In genomic region chr14:64501326-64502171, GRCh38 we compare ENCODE assay signal across 8 cellular contexts. TPM values are rescaled to one million over a fixed set of nuclear protein-coding genes. Genes with fewer than 3 reads are reported as not detected.
DNase-seq lines count a peak whose midpoint lies in the region; ATAC-seq and TF ChIP-seq lines count a peak whose summit lies in the region.

No MANE protein-coding gene starts in this region.

- peak; percentile 28 to 54 for TF ChIP-seq POLR2A in gastroesophageal sphincter (IDR thresholded peaks at IDR 0.05)

- H3K4me1 ChIP-seq in gastroesophageal sphincter (peaks cover 3 to 46% (median 21%) of the 10 kb centered on the region in 3 donors), rectal smooth muscle tissue (ENCODE audit: control insufficient read depth, insufficient read depth, low read length) (peaks cover 18% of the 10 kb centered on the region)

- 37 to 44% methylated on average over 6 of the region's 8 CpGs for WGBS in gastroesophageal sphincter (ENCODE audit: low coverage in 1 of 2), 2 donors

- intact Hi-C loops in activated CD8-positive, alpha-beta T cell treated with anti-CD3 and anti-CD28 coated beads for 36 hours (cut with micrococcal nuclease): no loop called here

- H3K9me3 Mint-ChIP-seq in activated CD8-positive, alpha-beta T cell treated with anti-CD3 and anti-CD28 coated beads for 36 hours: no peaks in the 10 kb centered on the region
- H3K9me3 Mint-ChIP-seq in endothelial cell (ENCODE audit: unreplicated experiment): no peaks in the 10 kb centered on the region

- no peak for ATAC-seq in activated CD8-positive, alpha-beta T cell treated with anti-CD3 and anti-CD28 coated beads for 36 hours
- ATAC-seq in gastroesophageal sphincter: peak; percentile 37
- no peak for ATAC-seq in HG03135 (IDR thresholded peaks at IDR 0.05; ENCODE audit: unreplicated experiment)
- ATAC-seq in HG03175 (IDR thresholded peaks at IDR 0.05; ENCODE audit: unreplicated experiment): no peak

- peaks cover 0 to 5% of the 10 kb centered on the region in 2 donors for H3K36me3 ChIP-seq in gastroesophageal sphincter
- H3K36me3 ChIP-seq in rectal smooth muscle tissue (ENCODE audit: control insufficient read depth, insufficient read depth, low read length): no peaks in the 10 kb centered on the region

- H3K36me3 Mint-ChIP-seq in activated CD8-positive, alpha-beta T cell treated with anti-CD3 and anti-CD28 coated beads for 36 hours (ENCODE audit: low read depth): peaks cover 61% of the 10 kb centered on the region
- H3K36me3 Mint-ChIP-seq in endothelial cell (ENCODE audit: low read depth, unreplicated experiment): peaks cover 10% of the 10 kb centered on the region

- H3K4me3 Mint-ChIP-seq in activated CD8-positive, alpha-beta T cell treated with anti-CD3 and anti-CD28 coated beads for 36 hours: peak overlapping the region; percentile 79
- no peak overlapping the region for H3K4me3 Mint-ChIP-seq in endothelial cell (ENCODE audit: unreplicated experiment)

- H3K9ac ChIP-seq in rectal smooth muscle tissue (ENCODE audit: low read length): peak overlapping the region; percentile 36

- no peak for TF ChIP-seq CTCF in activated CD8-positive, alpha-beta T cell treated with anti-CD3 and anti-CD28 coated beads for 36 hours (IDR thresholded peaks at IDR 0.05)
- TF ChIP-seq CTCF in gastroesophageal sphincter (IDR thresholded peaks at IDR 0.05): peak in 3 of 4 experiments; percentile 7 to 45 (median 41)
- TF ChIP-seq CTCF in endothelial cell (IDR thresholded peaks at IDR 0.05; ENCODE audit: unreplicated experiment): no peak

- POLR2A ChIA-PET in activated CD8-positive, alpha-beta T cell treated with anti-CD3 and anti-CD28 coated beads for 36 hours (lab: Charles Lee): interaction anchor here (0.8 to 1.8 kb wide), 8 partner anchors 9 to 114 kb away, joined by 3 to 8 read pairs (median 4); partner anchors contain the start of gene MTHFD1

- CTCF ChIA-PET in activated CD8-positive, alpha-beta T cell treated with anti-CD3 and anti-CD28 coated beads for 36 hours (lab: Charles Lee): interaction anchor here (0.9 to 3.1 kb wide), 12 partner anchors 9 to 135 kb away, joined by 3 to 23 read pairs (median 4); no protein-coding TSS in a partner anchor

- H3K27ac Mint-ChIP-seq in activated CD8-positive, alpha-beta T cell treated with anti-CD3 and anti-CD28 coated beads for 36 hours: peak overlapping the region; percentile 97
- no peak overlapping the region for H3K27ac Mint-ChIP-seq in endothelial cell (ENCODE audit: unreplicated experiment)

- peak; percentile 12 for DNase-seq in COR-L47 (lab: John Stamatoyannopoulos, UW)
- peak; percentile 52 for DNase-seq in HuH-7 (ENCODE audit: low spot score)
- DNase-seq in activated CD8-positive, alpha-beta T cell treated with anti-CD3 and anti-CD28 coated beads for 36 hours: no peak
- DNase-seq in endothelial cell (ENCODE audit: low spot score): no peak

- H3K27me3 ChIP-seq in gastroesophageal sphincter (no peaks in the 10 kb centered on the region), rectal smooth muscle tissue (ENCODE audit: control insufficient read depth, insufficient read depth, low read length) (no peaks in the 10 kb centered on the region)

- TF ChIP-seq EP300 in gastroesophageal sphincter (IDR thresholded peaks at IDR 0.05): no peak

- H3K4me1 Mint-ChIP-seq in activated CD8-positive, alpha-beta T cell treated with anti-CD3 and anti-CD28 coated beads for 36 hours (ENCODE audit: low read depth): peaks cover 29% of the 10 kb centered on the region
- H3K4me1 Mint-ChIP-seq in endothelial cell (ENCODE audit: unreplicated experiment): peaks cover 26% of the 10 kb centered on the region

- H3K9me3 ChIP-seq in gastroesophageal sphincter: no peaks in the 10 kb centered on the region

- H3K27me3 Mint-ChIP-seq in activated CD8-positive, alpha-beta T cell treated with anti-CD3 and anti-CD28 coated beads for 36 hours: no peaks in the 10 kb centered on the region
- peaks cover 15% of the 10 kb centered on the region for H3K27me3 Mint-ChIP-seq in endothelial cell (ENCODE audit: unreplicated experiment)

- H3K27ac ChIP-seq in gastroesophageal sphincter (peak overlapping the region; percentile 96 to 99 (median 98)), rectal smooth muscle tissue (ENCODE audit: low read depth, low read length) (peak overlapping the region; percentile 99)

- H3K4me3 ChIP-seq in gastroesophageal sphincter: peak overlapping the region in 1 of 2 donors; percentile 87
- H3K4me3 ChIP-seq in rectal smooth muscle tissue (ENCODE audit: low read length): peak overlapping the region; percentile 97

RNA-seq across cellular contexts. Expression of gene ZBTB25, which starts 2.1 kb away (rescaled TPM):
- total RNA-seq in activated CD8-positive, alpha-beta T cell treated with anti-CD3 and anti-CD28 coated beads for 36 hours: 10 to 100 TPM; 58.6 to 58.8 TPM
- total RNA-seq in gastroesophageal sphincter (10 to 100 TPM in 2 of 4 donors, 1 to 10 TPM in 2; 7.4 to 12.5 (median 9.8) TPM), endothelial cell (ENCODE audit: unreplicated experiment) (9.4 TPM)

RNA-seq across cellular contexts. Expression of gene ZBTB1, which starts 3.0 kb away (rescaled TPM):
- total RNA-seq in activated CD8-positive, alpha-beta T cell treated with anti-CD3 and anti-CD28 coated beads for 36 hours: 10 to 100 TPM; 64.7 to 67.8 TPM
- total RNA-seq in gastroesophageal sphincter: 10 to 100 TPM; 39.8 to 71.1 (median 44.5) TPM
- 57.8 TPM for total RNA-seq in endothelial cell (ENCODE audit: unreplicated experiment)

RNA-seq across cellular contexts. Expression of gene AKAP5, which starts 36.2 kb away (rescaled TPM):
- 1 to 10 TPM; 1.3 to 1.6 TPM for total RNA-seq in activated CD8-positive, alpha-beta T cell treated with anti-CD3 and anti-CD28 coated beads for 36 hours
- total RNA-seq in gastroesophageal sphincter (1 to 10 TPM; 1.9 to 2.6 (median 2.2) TPM), endothelial cell (ENCODE audit: unreplicated experiment) (6.1 TPM)

RNA-seq across cellular contexts. Expression of gene HSPA2, which starts 39.0 kb away (rescaled TPM):
- total RNA-seq in activated CD8-positive, alpha-beta T cell treated with anti-CD3 and anti-CD28 coated beads for 36 hours: 1 to 10 TPM; 2.9 to 3.6 TPM
- total RNA-seq in gastroesophageal sphincter (100 to 1,000 TPM; 138 to 388 (median 225) TPM), endothelial cell (ENCODE audit: unreplicated experiment) (9.4 TPM)

RNA-seq across cellular contexts. Expression of gene PPP1R36, which starts 48.2 kb away (rescaled TPM):
- total RNA-seq in activated CD8-positive, alpha-beta T cell treated with anti-CD3 and anti-CD28 coated beads for 36 hours: under 1 TPM in 1 of 2 experiments, not detected in 1; 0.29 TPM
- total RNA-seq in gastroesophageal sphincter (1 to 10 TPM in 3 of 4 donors, not detected in 1; 1.3 to 2.8 (median 1.9) TPM), endothelial cell (ENCODE audit: unreplicated experiment) (2.1 TPM)

Comparison
In these comparisons a context has a peak if more than half of its experiments do, and no peak if none do; other contexts are left out.
1. DNase-seq: peak in COR-L47 (single experiment) and HuH-7 (single experiment); none in activated CD8-positive, alpha-beta T cell treated with anti-CD3 and anti-CD28 coated beads for 36 hours (single experiment) and endothelial cell (single experiment).
2. CTCF ChIP-seq: peak in gastroesophageal sphincter (3 of 4); none in activated CD8-positive, alpha-beta T cell treated with anti-CD3 and anti-CD28 coated beads for 36 hours (single experiment) and endothelial cell (single experiment).